ENCODE assay signal across 8 cellular contexts in the genomic region with DNA sequence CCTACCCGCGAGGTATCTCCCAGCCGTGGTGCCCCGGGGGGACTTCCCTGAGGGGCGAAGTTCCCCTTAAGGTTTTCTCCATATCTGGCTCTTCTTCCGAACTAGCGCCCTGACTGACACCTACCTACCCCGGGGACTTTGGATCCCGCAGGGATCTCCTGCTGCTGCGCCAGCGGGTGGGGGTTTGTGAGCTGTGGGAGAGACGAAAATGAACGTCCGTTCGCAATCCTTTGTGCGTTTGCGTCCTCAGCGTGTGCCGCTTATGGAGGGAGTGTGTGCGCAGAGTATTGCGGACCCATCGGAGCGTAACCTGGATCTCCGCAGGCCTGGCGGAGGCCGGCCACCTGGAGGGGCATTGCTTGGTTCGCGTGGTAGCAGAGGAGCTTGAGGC. TPM values are rescaled to one million over a fixed set of nuclear protein-coding genes. Genes with fewer than 3 reads are reported as not detected.
A peak's percentile ranks its signal among the peaks of the same experiment; 100 is the strongest.
DNase-seq lines count a peak whose midpoint lies in the region; ATAC-seq, FAIRE-seq and TF ChIP-seq lines count a peak whose summit lies in the region.

No MANE protein-coding gene starts in this region.

- H3K4me3 ChIP-seq in BE2C (ENCODE audit: low read depth, low read length): peak overlapping the region; percentile 98

- no peaks in the 10 kb centered on the region for H3K27me3 ChIP-seq in BE2C

- DNase-seq in BE2C (peak; percentile 44), RPMI7951 (ENCODE audit: low read depth) (peak; percentile 48), caudate nucleus (lab: John Stamatoyannopoulos, UW) (peak in 22 of 61 donors; percentile 9 to 71 (median 39)), kidney glomerular epithelial cell (lab: John Stamatoyannopoulos, UW) (peak; percentile 36), D721Med (ENCODE audit: insufficient read length, low spot score) (no peak)
- DNase-seq in stimulated activated CD4-positive, alpha-beta T cell treated with anti-CD3 and anti-CD28 coated beads, Interleukin-4, amount 100 ng/mL, for 24 hours: peak; percentile 30

- no peaks in the 10 kb centered on the region for H3K9me3 ChIP-seq in BE2C

- peaks cover 16% of the 10 kb centered on the region for H3K36me3 ChIP-seq in BE2C

- peak; percentile 38 for ATAC-seq in GM19023 (IDR thresholded peaks at IDR 0.05; ENCODE audit: unreplicated experiment)
- ATAC-seq in HG03460 (IDR thresholded peaks at IDR 0.05; ENCODE audit: unreplicated experiment): peak; percentile 23

- peaks cover 19% of the 10 kb centered on the region for H3K4me1 ChIP-seq in BE2C

- peak overlapping the region; percentile 53 for H3K27ac ChIP-seq in caudate nucleus (ENCODE audit: low read depth, low read length)

- no peak for FAIRE-seq in D721Med (lab: Jason Lieb, UNC)

- no peak for TF ChIP-seq CTCF in BE2C (IDR thresholded peaks at IDR 0.05; ENCODE audit: low read depth, low read length)
- TF ChIP-seq CTCF in D721Med (IDR thresholded peaks at IDR 0.05; ENCODE audit: insufficient read depth, missing control alignments): no peak

RNA-seq across cellular contexts. Expression of gene FBXO22, which starts 0.6 kb away (rescaled TPM):
- 66.1 TPM for polyA plus RNA-seq in BE2C (2012; ENCODE audit: insufficient read depth, insufficient read length, low read depth)
- 50.5 and 58.1 TPM in 2 replicates for total RNA-seq in RPMI7951 (2014; rRNA removed; shearing (Covaris generic))
